In the genomic region with DNA sequence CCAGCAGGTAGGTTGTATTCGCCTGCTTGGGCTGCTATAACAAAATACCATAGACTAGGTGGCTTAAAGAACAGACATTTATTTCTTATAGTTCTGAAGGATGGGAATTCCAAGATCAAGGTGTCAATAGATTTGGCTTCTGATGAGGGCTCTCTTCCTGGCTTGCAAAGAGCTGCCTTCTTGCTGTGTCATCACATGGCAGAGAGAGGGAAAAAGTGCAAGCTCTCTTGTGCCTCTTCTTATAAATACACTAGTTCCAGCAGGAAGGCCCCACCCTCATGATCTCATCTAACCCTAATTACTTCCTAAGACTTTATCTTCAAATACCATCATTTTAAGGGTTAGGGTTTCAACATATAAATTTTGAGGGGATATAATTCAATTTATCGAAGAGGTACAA, we compare ENCODE assay signal across 18 cellular contexts. TPM values are rescaled to one million over a fixed set of nuclear protein-coding genes. Genes with fewer than 3 reads are reported as not detected.
"Had no signal": no experiment of that assay in that cellular context is flagged by ENCODE, and none has a peak within 500 bp of the region (broad histone marks: within the 10 kb centered on the region; RNA-seq: fewer than 3 reads in every experiment).

No MANE protein-coding gene starts in this region.

- H3K4me3 ChIP-seq: pancreas, stomach, upper lobe of right lung had no signal

- H3K9me3 ChIP-seq: neutrophil, pancreas, stomach, upper lobe of right lung had no signal

- H3K4me1 ChIP-seq: pancreas, stomach, upper lobe of right lung had no signal

- H3K36me3 ChIP-seq: neutrophil, pancreas, stomach, upper lobe of right lung, WERI-Rb-1 had no signal

- H3K27me3 ChIP-seq: neutrophil, pancreas, stomach, upper lobe of right lung had no signal

- H3K9me3 Mint-ChIP-seq: activated naive CD4-positive, alpha-beta T cell treated with anti-CD3 and anti-CD28 coated beads, Interleukin-2, amount 50 U/mL, for 72 hours; activated T-cell treated with anti-CD3 and anti-CD28 coated beads, Interleukin-2, amount 50 U/mL, for 72 hours; natural killer cell treated with Interleukin-12 subunit alpha and Interleukin-12 subunit beta and Interleukin-15 and Interleukin-18, amount 100 ng/mL, for 72 hours; stimulated activated effector memory CD8-positive, alpha-beta T cell treated with anti-CD3 and anti-CD28 coated beads, Interleukin-12 subunit alpha, Interleukin-12 subunit beta, amount 100 ng/mL, for 72 hours had no signal

- H3K36me3 Mint-ChIP-seq: activated naive CD4-positive, alpha-beta T cell treated with anti-CD3 and anti-CD28 coated beads, Interleukin-2, amount 50 U/mL, for 72 hours; natural killer cell treated with Interleukin-12 subunit alpha and Interleukin-12 subunit beta and Interleukin-15 and Interleukin-18, amount 100 ng/mL, for 72 hours; stimulated activated effector memory CD8-positive, alpha-beta T cell treated with anti-CD3 and anti-CD28 coated beads, Interleukin-12 subunit alpha, Interleukin-12 subunit beta, amount 100 ng/mL, for 72 hours had no signal

- FAIRE-seq: pancreas had no signal

- H3K4me3 Mint-ChIP-seq: activated T-cell treated with anti-CD3 and anti-CD28 coated beads, Interleukin-2, amount 50 U/mL, for 72 hours; natural killer cell treated with Interleukin-12 subunit alpha and Interleukin-12 subunit beta and Interleukin-15 and Interleukin-18, amount 100 ng/mL, for 72 hours; stimulated activated effector memory CD8-positive, alpha-beta T cell treated with anti-CD3 and anti-CD28 coated beads, Interleukin-12 subunit alpha, Interleukin-12 subunit beta, amount 100 ng/mL, for 72 hours had no signal

- H3K27ac Mint-ChIP-seq: activated naive CD4-positive, alpha-beta T cell treated with anti-CD3 and anti-CD28 coated beads, Interleukin-2, amount 50 U/mL, for 72 hours; activated T-cell treated with anti-CD3 and anti-CD28 coated beads, Interleukin-2, amount 50 U/mL, for 72 hours; natural killer cell treated with Interleukin-12 subunit alpha and Interleukin-12 subunit beta and Interleukin-15 and Interleukin-18, amount 100 ng/mL, for 72 hours; stimulated activated effector memory CD8-positive, alpha-beta T cell treated with anti-CD3 and anti-CD28 coated beads, Interleukin-12 subunit alpha, Interleukin-12 subunit beta, amount 100 ng/mL, for 72 hours had no signal

- H3K4me1 Mint-ChIP-seq: stimulated activated effector memory CD8-positive, alpha-beta T cell treated with anti-CD3 and anti-CD28 coated beads, Interleukin-12 subunit alpha, Interleukin-12 subunit beta, amount 100 ng/mL, for 72 hours had no signal

- ATAC-seq: activated naive CD4-positive, alpha-beta T cell treated with anti-CD3 and anti-CD28 coated beads, Interleukin-2, amount 50 U/mL, for 72 hours; activated T-cell treated with anti-CD3 and anti-CD28 coated beads, Interleukin-2, amount 50 U/mL, for 72 hours; natural killer cell treated with Interleukin-12 subunit alpha and Interleukin-12 subunit beta and Interleukin-15 and Interleukin-18, amount 100 ng/mL, for 72 hours; pancreas; sciatic nerve; stimulated activated effector memory CD8-positive, alpha-beta T cell treated with anti-CD3 and anti-CD28 coated beads, Interleukin-12 subunit alpha, Interleukin-12 subunit beta, amount 100 ng/mL, for 72 hours; upper lobe of right lung had no signal

- H3K27ac ChIP-seq: neutrophil, pancreas, stomach, upper lobe of right lung, WERI-Rb-1 had no signal

- DNase-seq: activated CD4-positive, alpha-beta T cell treated with anti-CD3 and anti-CD28 coated beads for 1 hour; activated CD8-positive, alpha-beta memory T cell treated with anti-CD3 and anti-CD28 coated beads for 24 hours; activated CD8-positive, alpha-beta memory T cell treated with anti-CD3 and anti-CD28 coated beads, Interleukin-2, amount 50 U/mL, for 48 hours; activated gamma-delta T cell; activated T-cell treated with anti-CD3 and anti-CD28 coated beads, Interleukin-2, amount 50 U/mL, for 72 hours; caudate nucleus; pancreas; stimulated activated CD4-positive, alpha-beta T cell treated with anti-CD3 and anti-CD28 coated beads, Interleukin-4, amount 100 ng/mL, for 24 hours; stomach; T-helper 2 cell; upper lobe of right lung; WERI-Rb-1 had no signal

RNA-seq across cellular contexts. Expression of a gene that starts 30.6 kb away (rescaled TPM):
- total RNA-seq: activated naive CD4-positive, alpha-beta T cell treated with anti-CD3 and anti-CD28 coated beads, Interleukin-2, amount 50 U/mL, for 72 hours; epithelial cell of proximal tubule had no signal
